8 cellular contexts compared by ENCODE assay signal in the genomic region with DNA sequence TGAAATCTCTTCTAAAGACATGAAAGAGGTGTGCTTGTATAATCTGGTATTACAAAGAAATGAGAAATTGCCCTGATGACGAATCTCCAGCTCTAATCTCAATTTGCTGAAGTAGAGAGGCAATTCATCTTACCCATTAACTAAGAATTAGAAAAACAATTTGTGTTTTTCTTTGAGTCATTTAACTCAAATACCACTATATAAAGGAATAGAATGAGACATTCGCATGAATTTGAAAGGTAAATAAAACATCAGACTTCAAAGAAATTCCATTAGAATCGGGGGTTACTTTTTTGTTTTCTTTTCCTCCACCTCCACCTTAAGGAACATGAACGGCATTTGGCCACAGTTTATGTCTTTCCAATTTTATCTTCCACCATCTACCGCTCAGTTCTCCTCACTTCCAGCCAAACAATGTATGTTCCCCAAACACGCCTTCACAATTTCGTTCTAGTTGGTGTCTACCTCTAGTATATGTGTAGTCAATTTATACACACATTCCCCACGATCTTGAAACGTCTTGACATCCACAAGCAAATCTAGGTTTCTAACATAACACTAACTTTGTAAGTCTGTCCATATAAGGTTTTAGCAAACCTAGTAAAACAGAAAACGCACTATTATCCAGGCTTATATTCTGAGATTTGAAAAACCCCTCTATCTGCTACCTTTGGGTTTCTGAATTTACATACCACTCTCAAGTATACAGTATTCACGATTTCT. TPM values are rescaled to one million over a fixed set of nuclear protein-coding genes. Genes with fewer than 3 reads are reported as not detected.
A peak's percentile ranks its signal among the peaks of the same experiment; 100 is the strongest.
DNase-seq lines count a peak whose midpoint lies in the region; ATAC-seq and TF ChIP-seq lines count a peak whose summit lies in the region.

No MANE protein-coding gene starts in this region.

- no peak for ATAC-seq in GM21447 (IDR thresholded peaks at IDR 0.05; ENCODE audit: unreplicated experiment)

- WGBS in GM23248 (ENCODE audit: low coverage in 1 of 2, low lambda C conversion rate in 2 of 2, missing lambda C conversion rate in 2 of 2), 2 experiments, result 58 to 59% methylated on average over 11 of the region's 11 CpGs

- TF ChIP-seq CTCF in SU-DHL-6 (IDR thresholded peaks at IDR 0.05; ENCODE audit: insufficient read depth, low read length, poor library complexity, severe bottlenecking) (no peak), foreskin fibroblast (IDR thresholded peaks at IDR 0.05; ENCODE audit: low read depth, low read length) (no peak)

- no peaks in the 10 kb centered on the region for H3K9me3 ChIP-seq in GM23248 (ENCODE audit: low read depth)
- no peaks in the 10 kb centered on the region for H3K9me3 ChIP-seq in SU-DHL-6 (ENCODE audit: insufficient read depth, low read length)

- H3K27me3 ChIP-seq in GM23248 (replicated peaks; ENCODE audit: insufficient read depth) (no peaks in the 10 kb centered on the region), SU-DHL-6 (ENCODE audit: low read length) (no peaks in the 10 kb centered on the region)

- H2AFZ ChIP-seq in GM23248 (peak overlapping the region; percentile 84), SU-DHL-6 (ENCODE audit: low read depth, low read length, severe bottlenecking) (peak overlapping the region; percentile 92)

- H3K9ac ChIP-seq in GM23248 (peak overlapping the region; percentile 93), SU-DHL-6 (ENCODE audit: low read length) (peak overlapping the region; percentile 95)

- H3K4me2 ChIP-seq in GM23248 (ENCODE audit: unreplicated experiment), result peak overlapping the region; percentile 90
- peak overlapping the region; percentile 67 for H3K4me2 ChIP-seq in SU-DHL-6 (ENCODE audit: low read depth, low read length, poor library complexity, severe bottlenecking)

- H3K27ac ChIP-seq in GM23248 (no peak overlapping the region), SU-DHL-6 (ENCODE audit: low read depth, low read length) (no peak overlapping the region)

- H3K9me2 ChIP-seq in GM23248 (ENCODE audit: insufficient read depth), result no peaks in the 10 kb centered on the region
- H3K9me2 ChIP-seq in SU-DHL-6 (replicated peaks; ENCODE audit: insufficient read depth, low read length), result no peaks in the 10 kb centered on the region

- H3K36me3 ChIP-seq in GM23248 (ENCODE audit: low read depth) (no peaks in the 10 kb centered on the region), SU-DHL-6 (ENCODE audit: low read length) (no peaks in the 10 kb centered on the region)

- H3K4me1 ChIP-seq in GM23248 (ENCODE audit: insufficient read depth), result peaks cover 19% of the 10 kb centered on the region

- H3F3A ChIP-seq in GM23248 (ENCODE audit: insufficient read depth), result peaks cover 15% of the 10 kb centered on the region
- H3F3A ChIP-seq in SU-DHL-6 (ENCODE audit: insufficient read depth), result peaks cover 8% of the 10 kb centered on the region; the same call in 1 of the 2 replicates

- H3K4me3 ChIP-seq in GM23248, result peak overlapping the region; percentile 80
- H3K4me3 ChIP-seq in SU-DHL-6 (ENCODE audit: insufficient read depth, low read length, poor library complexity, severe bottlenecking), result peak overlapping the region; percentile 63
- H3K4me3 ChIP-seq in foreskin fibroblast (ENCODE audit: low read depth in 1 of 2, low read length in 2 of 2), result peak overlapping the region; percentile 66 to 93
- H3K4me3 ChIP-seq in skeletal muscle cell (ENCODE audit: low read depth, low read length), result peak overlapping the region; percentile 91

- peaks cover 35% of the 10 kb centered on the region for H3K79me2 ChIP-seq in GM23248 (ENCODE audit: insufficient read depth)
- H3K79me2 ChIP-seq in SU-DHL-6 (ENCODE audit: insufficient read depth, low read length), result peaks cover 34% of the 10 kb centered on the region

- in situ Hi-C loops in GM23248 (cut with MboI), result no loop called here

- H4K20me1 ChIP-seq in GM23248 (ENCODE audit: insufficient read depth), result peaks cover 4% of the 10 kb centered on the region; the same call in 1 of the 2 replicates
- peaks cover 12% of the 10 kb centered on the region for H4K20me1 ChIP-seq in SU-DHL-6 (ENCODE audit: low read depth, low read length)

- DNase-seq in GM23248, result peak; percentile 4
- DNase-seq in foreskin fibroblast, result no peak
- DNase-seq in skeletal muscle cell (ENCODE audit: low read depth), result no peak
- DNase-seq in NCI-H2107 (lab: John Stamatoyannopoulos, UW), result no peak
- DNase-seq in EL, result no peak
- no peak for DNase-seq in H4 (ENCODE audit: low spot score)

RNA-seq across cellular contexts. Expression of a gene that starts 1.3 kb away (rescaled TPM):
- 34.0 and 38.8 TPM in 2 replicates for total RNA-seq in GM23248 (2014; rRNA removed; shearing (Covaris generic))
- 4.4 and 6.4 TPM in 2 replicates for polyA plus RNA-seq in GM23248 (2016; fragmentation: Nextera tagmentation; extraction: Ambion mirVana)
- total RNA-seq in H4 (2014; rRNA removed; shearing (Covaris generic)), result 15.2 and 26.6 TPM in 2 replicates
